ENCODE assay signal across 10 cellular contexts in genomic region chr5:38532165-38532669, GRCh38. TPM values are rescaled to one million over a fixed set of nuclear protein-coding genes. Genes with fewer than 3 reads are reported as not detected.
DNase-seq lines count a peak whose midpoint lies in the region; ATAC-seq and TF ChIP-seq lines count a peak whose summit lies in the region.
"Had no signal": no experiment of that assay in that cellular context is flagged by ENCODE, and none has a peak within 500 bp of the region (broad histone marks: within the 10 kb centered on the region; RNA-seq: fewer than 3 reads in every experiment).

No MANE protein-coding gene starts in this region.

- intact Hi-C loops in transverse colon (cut with DNase I; ENCODE audit: low total_unique reads) = no loop called here

- TF ChIP-seq CTCF in epithelial cell of proximal tubule (conservative IDR thresholded peaks at IDR 0.05; ENCODE audit: low read depth, low read length) (no peak), transverse colon (IDR thresholded peaks at IDR 0.05) (no peak), foreskin keratinocyte (conservative IDR thresholded peaks at IDR 0.05) (no peak)

- H3K27me3 ChIP-seq in transverse colon = no peaks in the 10 kb centered on the region
- H3K27me3 ChIP-seq in foreskin keratinocyte = no peaks in the 10 kb centered on the region

- no peaks in the 10 kb centered on the region for H3K9me3 ChIP-seq in transverse colon

- H3K4me3 ChIP-seq in epithelial cell of proximal tubule (ENCODE audit: low read depth, low read length) (peak overlapping the region; percentile 4), transverse colon (no peak overlapping the region)

- H3K27ac ChIP-seq in transverse colon (no peak overlapping the region), foreskin keratinocyte (no peak overlapping the region)

- no peaks in the 10 kb centered on the region for H3K36me3 ChIP-seq in transverse colon

- no peak for TF ChIP-seq EP300 in transverse colon (IDR thresholded peaks at IDR 0.05; ENCODE audit: low read depth)

- no peak for ATAC-seq in HG02981 (IDR thresholded peaks at IDR 0.05; ENCODE audit: unreplicated experiment)
- no peak for ATAC-seq in foreskin keratinocyte

- WGBS in transverse colon (ENCODE audit: low coverage in 1 of 2), 2 donors = 79 to 80% methylated on average over 1 to 9 of the region's 9 CpGs

- H3K4me1 ChIP-seq in transverse colon (peaks cover 0 to 2% (median 0%) of the 10 kb centered on the region in 4 donors), foreskin keratinocyte (no peaks in the 10 kb centered on the region)

- in situ Hi-C loops in transverse colon (cut with MboI; ENCODE audit: low pct_ligation_motif_present in 1 of 4, low pct_unique_long_range_greater_than_20kb in 1 of 4, low sequenced_read_pairs in 3 of 4) = no loop called here

- TF ChIP-seq POLR2A in transverse colon (IDR thresholded peaks at IDR 0.05) = no peak

- DNase-seq in DMS79 (lab: John Stamatoyannopoulos, UW) = peak; percentile 77
- peak; percentile 80 for DNase-seq in NCI-H510A treated with DMSO at 0.1 percent for 48 hours (lab: John Stamatoyannopoulos, UW)
- DNase-seq in epithelial cell of proximal tubule (ENCODE audit: low read depth) = peak; percentile 48
- peak; percentile 72 for DNase-seq in myocyte (ENCODE audit: low read depth)
- DNase-seq in transverse colon = no peak
- no peak for DNase-seq in foreskin keratinocyte
- no peak for DNase-seq in T-helper 1 cell
- DNase-seq: activated CD4-positive, alpha-beta T cell treated with anti-CD3 and anti-CD28 coated beads for 1 hour; Kasumi-1 had no signal

RNA-seq across cellular contexts. Expression of gene LIFR, which starts 24.2 kb away (rescaled TPM):
- total RNA-seq in epithelial cell of proximal tubule (8.2 and 17.1 TPM in 2 replicates), myocyte (11.1 and 16.2 TPM in 2 replicates), transverse colon (10 to 100 TPM in 3 of 4 donors, 1 to 10 TPM in 1; 4.9 to 28.1 (median 12.8) TPM), foreskin keratinocyte (0.65 and 0.92 TPM in 2 replicates)
- polyA plus RNA-seq in myocyte (2012) = 2.4 TPM
- 0.07 and 0.11 TPM in 2 replicates for polyA plus RNA-seq in foreskin keratinocyte

Comparison
In these comparisons a context has a peak if more than half of its experiments do, and no peak if none do; other contexts are left out.
1. DNase-seq: peak in DMS79 (single experiment), NCI-H510A treated with DMSO at 0.1 percent for 48 hours (single experiment), epithelial cell of proximal tubule (single experiment) and myocyte (single experiment); none in transverse colon (single experiment), foreskin keratinocyte (0 of 2) and T-helper 1 cell (0 of 5).